In the genomic region with DNA sequence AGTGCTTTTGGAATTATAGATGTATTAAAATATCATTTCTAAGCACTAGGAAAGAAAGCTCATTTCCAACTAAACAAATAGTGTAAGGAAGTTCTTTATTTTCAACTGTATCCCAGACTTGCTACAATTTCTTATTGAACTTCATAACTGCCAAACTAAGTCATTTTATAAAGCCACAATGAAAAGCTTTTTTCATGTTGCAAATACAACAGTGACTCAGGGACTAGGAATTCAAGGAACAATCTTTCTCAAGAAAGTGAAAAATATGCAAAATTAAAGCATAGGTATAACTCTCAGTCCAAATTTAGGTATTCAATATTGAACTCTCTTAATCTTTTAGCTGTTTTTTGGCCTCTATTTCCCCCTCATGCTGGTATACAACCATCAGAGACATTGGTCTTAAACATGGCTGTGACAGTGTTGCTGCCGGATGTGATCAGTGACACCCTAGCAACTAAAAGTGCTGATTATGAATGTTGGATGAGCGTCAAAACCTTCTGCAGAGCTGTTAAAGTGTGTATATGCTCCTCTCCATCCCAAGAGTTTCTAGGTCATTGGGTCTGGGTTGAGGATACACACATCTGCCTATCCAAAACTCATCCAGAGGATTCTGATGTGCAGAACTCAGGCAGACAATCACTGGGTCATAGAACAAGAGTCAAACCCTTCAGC, we compare ENCODE assay signal across 16 cellular contexts.
DNase-seq lines count a peak whose midpoint lies in the region; ATAC-seq and TF ChIP-seq lines count a peak whose summit lies in the region.
"Had no signal": no experiment of that assay in that cellular context is flagged by ENCODE, and none has a peak within 500 bp of the region (broad histone marks: within the 10 kb centered on the region; RNA-seq: fewer than 3 reads in every experiment).

No MANE protein-coding gene starts in this region.

- no peaks in the 10 kb centered on the region for H3K36me3 Mint-ChIP-seq in nephron (ENCODE audit: low read depth)
- H3K36me3 Mint-ChIP-seq in activated naive CD4-positive, alpha-beta T cell treated with anti-CD3 and anti-CD28 coated beads for 36 hours (ENCODE audit: low read depth), result no peaks in the 10 kb centered on the region
- no peaks in the 10 kb centered on the region for H3K36me3 Mint-ChIP-seq in activated CD8-positive, alpha-beta memory T cell treated with anti-CD3 and anti-CD28 coated beads, Interleukin-2, amount 10 ng/mL, durations not matched to agents 7 days and 5 days
- H3K36me3 Mint-ChIP-seq: activated CD4-positive, alpha-beta memory T cell treated with anti-CD3 and anti-CD28 coated beads for 36 hours; activated naive CD8-positive, alpha-beta T cell treated with anti-CD3 and anti-CD28 coated beads for 36 hours had no signal

- peaks cover 9% of the 10 kb centered on the region for H3K9me3 Mint-ChIP-seq in nephron
- H3K9me3 Mint-ChIP-seq in activated naive CD4-positive, alpha-beta T cell treated with anti-CD3 and anti-CD28 coated beads for 36 hours, result peaks cover 1% of the 10 kb centered on the region
- H3K9me3 Mint-ChIP-seq in activated CD8-positive, alpha-beta memory T cell treated with anti-CD3 and anti-CD28 coated beads, Interleukin-2, amount 10 ng/mL, durations not matched to agents 7 days and 5 days (ENCODE audit: low read depth), result peaks cover 14% of the 10 kb centered on the region

- H3K27me3 Mint-ChIP-seq in nephron (ENCODE audit: low read depth), result no peaks in the 10 kb centered on the region
- H3K27me3 Mint-ChIP-seq in activated naive CD4-positive, alpha-beta T cell treated with anti-CD3 and anti-CD28 coated beads for 36 hours (ENCODE audit: low read depth), result no peaks in the 10 kb centered on the region
- H3K27me3 Mint-ChIP-seq in activated CD8-positive, alpha-beta memory T cell treated with anti-CD3 and anti-CD28 coated beads, Interleukin-2, amount 10 ng/mL, durations not matched to agents 7 days and 5 days, result no peaks in the 10 kb centered on the region
- H3K27me3 Mint-ChIP-seq: activated CD4-positive, alpha-beta memory T cell treated with anti-CD3 and anti-CD28 coated beads for 36 hours; activated naive CD8-positive, alpha-beta T cell treated with anti-CD3 and anti-CD28 coated beads for 36 hours; central memory CD8-positive, alpha-beta T cell had no signal

- DNase-seq in AG20443 (ENCODE audit: low spot score) (peak; percentile 22), NCI-H226 (peak; percentile 7), epithelial cell of prostate (ENCODE audit: low read depth, low spot score) (no peak), NCI-H2196 (lab: John Stamatoyannopoulos, UW; ENCODE audit: unreplicated experiment) (no peak), NCI-H510A treated with DMSO at 0.1 percent for 48 hours (lab: John Stamatoyannopoulos, UW) (no peak)
- no peak for DNase-seq in activated naive CD4-positive, alpha-beta T cell treated with anti-CD3 and anti-CD28 coated beads for 36 hours
- no peak for DNase-seq in activated CD8-positive, alpha-beta memory T cell treated with anti-CD3 and anti-CD28 coated beads, Interleukin-2, amount 10 ng/mL, durations not matched to agents 7 days and 5 days
- DNase-seq: activated CD4-positive, alpha-beta memory T cell treated with anti-CD3 and anti-CD28 coated beads for 36 hours; activated naive CD8-positive, alpha-beta T cell treated with anti-CD3 and anti-CD28 coated beads for 36 hours; activated T-cell treated with anti-CD3 and anti-CD28 coated beads, Interleukin-2, amount 50 U/mL, for 72 hours; effector memory CD4-positive, alpha-beta T cell; NCI-H146; NK-92 treated with Interleukin-12 subunit alpha and Interleukin-12 subunit beta, amount 100 ng/mL, for 24 hours had no signal

- no peak overlapping the region for H3K4me3 Mint-ChIP-seq in nephron
- no peak overlapping the region for H3K4me3 Mint-ChIP-seq in activated naive CD4-positive, alpha-beta T cell treated with anti-CD3 and anti-CD28 coated beads for 36 hours
- H3K4me3 Mint-ChIP-seq in activated CD8-positive, alpha-beta memory T cell treated with anti-CD3 and anti-CD28 coated beads, Interleukin-2, amount 10 ng/mL, durations not matched to agents 7 days and 5 days, result no peak overlapping the region
- H3K4me3 Mint-ChIP-seq: activated CD4-positive, alpha-beta memory T cell treated with anti-CD3 and anti-CD28 coated beads for 36 hours; activated naive CD8-positive, alpha-beta T cell treated with anti-CD3 and anti-CD28 coated beads for 36 hours; activated T-cell treated with anti-CD3 and anti-CD28 coated beads, Interleukin-2, amount 50 U/mL, for 72 hours; central memory CD8-positive, alpha-beta T cell had no signal

- TF ChIP-seq CTCF in nephron (IDR thresholded peaks at IDR 0.05; ENCODE audit: unreplicated experiment in 3 of 3), result no peak

- H3K4me1 Mint-ChIP-seq in nephron, result peaks cover 13% of the 10 kb centered on the region
- H3K4me1 Mint-ChIP-seq in activated naive CD4-positive, alpha-beta T cell treated with anti-CD3 and anti-CD28 coated beads for 36 hours (ENCODE audit: low read depth), result no peaks in the 10 kb centered on the region
- H3K4me1 Mint-ChIP-seq in activated CD8-positive, alpha-beta memory T cell treated with anti-CD3 and anti-CD28 coated beads, Interleukin-2, amount 10 ng/mL, durations not matched to agents 7 days and 5 days, result no peaks in the 10 kb centered on the region
- H3K4me1 Mint-ChIP-seq: activated naive CD8-positive, alpha-beta T cell treated with anti-CD3 and anti-CD28 coated beads for 36 hours; central memory CD8-positive, alpha-beta T cell had no signal

- intact Hi-C loops in activated naive CD4-positive, alpha-beta T cell treated with anti-CD3 and anti-CD28 coated beads for 36 hours (cut with micrococcal nuclease), result no loop called here

- CTCF ChIA-PET in activated naive CD4-positive, alpha-beta T cell treated with anti-CD3 and anti-CD28 coated beads for 36 hours (lab: Charles Lee), result no interaction called here
- CTCF ChIA-PET in activated CD8-positive, alpha-beta memory T cell treated with anti-CD3 and anti-CD28 coated beads, Interleukin-2, amount 10 ng/mL, durations not matched to agents 7 days and 5 days (lab: Charles Lee), result no interaction called here

- ATAC-seq in activated CD8-positive, alpha-beta memory T cell treated with anti-CD3 and anti-CD28 coated beads, Interleukin-2, amount 10 ng/mL, durations not matched to agents 7 days and 5 days, result no peak
- ATAC-seq: activated T-cell treated with anti-CD3 and anti-CD28 coated beads, Interleukin-2, amount 50 U/mL, for 72 hours had no signal

- H3K27ac Mint-ChIP-seq in nephron, result peak overlapping the region; percentile 83 to 96 (median 83)
- H3K27ac Mint-ChIP-seq in activated naive CD4-positive, alpha-beta T cell treated with anti-CD3 and anti-CD28 coated beads for 36 hours, result no peak overlapping the region
- H3K27ac Mint-ChIP-seq in activated CD8-positive, alpha-beta memory T cell treated with anti-CD3 and anti-CD28 coated beads, Interleukin-2, amount 10 ng/mL, durations not matched to agents 7 days and 5 days, result no peak overlapping the region
- H3K27ac Mint-ChIP-seq: activated CD4-positive, alpha-beta memory T cell treated with anti-CD3 and anti-CD28 coated beads for 36 hours; activated naive CD8-positive, alpha-beta T cell treated with anti-CD3 and anti-CD28 coated beads for 36 hours; activated T-cell treated with anti-CD3 and anti-CD28 coated beads, Interleukin-2, amount 50 U/mL, for 72 hours had no signal

- H3K27ac ChIP-seq in epithelial cell of prostate, result peak overlapping the region; percentile 27
- H3K27ac ChIP-seq: RWPE1 had no signal

Comparison
In these comparisons a context has a peak if more than half of its experiments do, and no peak if none do; other contexts are left out.
1. DNase-seq: peak in AG20443 (single experiment) and NCI-H226 (single experiment); none in epithelial cell of prostate (single experiment), NCI-H2196 (single experiment), activated naive CD4-positive, alpha-beta T cell treated with anti-CD3 and anti-CD28 coated beads for 36 hours (single experiment), activated CD8-positive, alpha-beta memory T cell treated with anti-CD3 and anti-CD28 coated beads, Interleukin-2, amount 10 ng/mL, durations not matched to agents 7 days and 5 days (single experiment) and NCI-H510A treated with DMSO at 0.1 percent for 48 hours (single experiment).
2. H3K27ac Mint-ChIP-seq: peak in nephron (3 of 3); none in activated naive CD4-positive, alpha-beta T cell treated with anti-CD3 and anti-CD28 coated beads for 36 hours (single experiment) and activated CD8-positive, alpha-beta memory T cell treated with anti-CD3 and anti-CD28 coated beads, Interleukin-2, amount 10 ng/mL, durations not matched to agents 7 days and 5 days (single experiment).